23 cellular contexts compared by ENCODE assay signal in the genomic region with DNA sequence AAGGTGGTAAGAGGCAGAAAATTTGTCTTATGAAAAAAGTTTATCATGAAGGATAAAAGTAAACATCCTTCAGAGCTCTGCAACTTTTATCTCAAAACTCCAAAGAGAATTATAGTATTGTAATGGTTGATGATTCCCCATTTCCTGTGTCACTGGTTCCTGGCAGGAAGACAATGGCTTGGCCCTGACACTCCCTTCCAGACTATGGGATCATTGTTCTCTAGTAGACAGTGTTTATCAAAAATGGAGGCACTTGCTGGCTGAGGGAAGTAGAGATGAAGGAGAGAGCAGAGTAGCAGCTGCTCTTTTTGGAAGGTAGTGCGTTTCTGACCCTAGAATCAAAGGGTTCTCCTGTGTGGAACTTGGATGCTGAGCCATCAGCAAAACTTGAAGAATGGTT.
DNase-seq lines count a peak whose midpoint lies in the region; ATAC-seq and TF ChIP-seq lines count a peak whose summit lies in the region.
"Had no signal": no experiment of that assay in that cellular context is flagged by ENCODE, and none has a peak within 500 bp of the region (broad histone marks: within the 10 kb centered on the region; RNA-seq: fewer than 3 reads in every experiment).

No MANE protein-coding gene starts in this region.

- no peak for TF ChIP-seq CTCF in neural progenitor cell (IDR thresholded peaks at IDR 0.05)

- DNase-seq in NCI-H69 (lab: John Stamatoyannopoulos, UW) (peak; percentile 17), left lobe of liver (ENCODE audit: low spot score) (no peak), substantia nigra (lab: John Stamatoyannopoulos, UW) (peak in 37 of 49 donors; percentile 7 to 74 (median 44)), neural progenitor cell (ENCODE audit: low spot score) (no peak), SW 1271 (lab: John Stamatoyannopoulos, UW) (no peak), D341Med (ENCODE audit: low spot score) (no peak)
- DNase-seq: activated naive CD8-positive, alpha-beta T cell treated with anti-CD3 and anti-CD28 coated beads, Interleukin-2, amount 10 ng/mL, durations not matched to agents 7 days and 5 days; activated T-cell treated with anti-CD3 and anti-CD28 coated beads, Interleukin-2, amount 50 U/mL, for 72 hours; AML-193; effector memory CD4-positive, alpha-beta T cell; esophagus squamous epithelium; GF-D8; heart right ventricle; KBM-7; NCI-H1048; NCI-H524; SJCRH30; T-helper 2 cell; uterus had no signal

- H3K9me3 ChIP-seq in neural progenitor cell (ENCODE audit: low read depth): no peaks in the 10 kb centered on the region
- H3K9me3 ChIP-seq: esophagus squamous epithelium, heart right ventricle, SJCRH30, uterus had no signal

- H2AFZ ChIP-seq in neural progenitor cell (replicated peaks): no peak overlapping the region

- H3K4me1 Mint-ChIP-seq in neural progenitor cell: no peaks in the 10 kb centered on the region
- H3K4me1 Mint-ChIP-seq: activated naive CD8-positive, alpha-beta T cell treated with anti-CD3 and anti-CD28 coated beads, Interleukin-2, amount 10 ng/mL, durations not matched to agents 7 days and 5 days had no signal

- H3K27ac ChIP-seq in cingulate gyrus (ENCODE audit: low read depth, low read length) (peak overlapping the region; percentile 33), substantia nigra (ENCODE audit: low read depth, low read length, poor library complexity, severe bottlenecking) (peak overlapping the region; percentile 65), neural progenitor cell (no peak overlapping the region)
- H3K27ac ChIP-seq: esophagus squamous epithelium, heart right ventricle, SJCRH30, uterus had no signal

- no peak overlapping the region for H3K4me3 ChIP-seq in neural progenitor cell
- H3K4me3 ChIP-seq: esophagus squamous epithelium, GM12878, heart right ventricle, SJCRH30, uterus had no signal

- no peak overlapping the region for H3K4me2 ChIP-seq in neural progenitor cell

- H3K27me3 ChIP-seq in neural progenitor cell: no peaks in the 10 kb centered on the region
- H3K27me3 ChIP-seq: esophagus squamous epithelium, heart right ventricle, SJCRH30, uterus had no signal

- peak; percentile 34 for ATAC-seq in left lobe of liver
- ATAC-seq: activated T-cell treated with anti-CD3 and anti-CD28 coated beads, Interleukin-2, amount 50 U/mL, for 72 hours; GM12878; WTC11 had no signal

- no peaks in the 10 kb centered on the region for H3K4me1 ChIP-seq in neural progenitor cell
- H3K4me1 ChIP-seq: esophagus squamous epithelium, SJCRH30, uterus had no signal

- no peaks in the 10 kb centered on the region for H3K9me3 Mint-ChIP-seq in neural progenitor cell
- H3K9me3 Mint-ChIP-seq: mesothelial cell of epicardium had no signal

- H3K27me3 Mint-ChIP-seq in neural progenitor cell (ENCODE audit: insufficient read depth, low read depth): no peaks in the 10 kb centered on the region

- H3K36me3 ChIP-seq in neural progenitor cell: no peaks in the 10 kb centered on the region
- H3K36me3 ChIP-seq: esophagus squamous epithelium, heart right ventricle, SJCRH30, uterus had no signal

- H3F3A ChIP-seq in neural progenitor cell (ENCODE audit: low read depth): no peaks in the 10 kb centered on the region

- no peak overlapping the region for H3K4me3 Mint-ChIP-seq in neural progenitor cell
- H3K4me3 Mint-ChIP-seq: activated naive CD8-positive, alpha-beta T cell treated with anti-CD3 and anti-CD28 coated beads, Interleukin-2, amount 10 ng/mL, durations not matched to agents 7 days and 5 days; activated T-cell treated with anti-CD3 and anti-CD28 coated beads, Interleukin-2, amount 50 U/mL, for 72 hours; mesothelial cell of epicardium; WTC11 had no signal

- H3K79me2 ChIP-seq in neural progenitor cell (ENCODE audit: low read depth): no peaks in the 10 kb centered on the region

- H3K36me3 Mint-ChIP-seq in neural progenitor cell: no peaks in the 10 kb centered on the region
- H3K36me3 Mint-ChIP-seq: mesothelial cell of epicardium, WTC11 had no signal

- no peaks in the 10 kb centered on the region for H4K20me1 ChIP-seq in neural progenitor cell (ENCODE audit: low read depth)

- no peak overlapping the region for H3K9ac ChIP-seq in neural progenitor cell

- no peak overlapping the region for H3K27ac Mint-ChIP-seq in neural progenitor cell
- H3K27ac Mint-ChIP-seq: activated naive CD8-positive, alpha-beta T cell treated with anti-CD3 and anti-CD28 coated beads, Interleukin-2, amount 10 ng/mL, durations not matched to agents 7 days and 5 days; activated T-cell treated with anti-CD3 and anti-CD28 coated beads, Interleukin-2, amount 50 U/mL, for 72 hours; mesothelial cell of epicardium; WTC11 had no signal

Comparison
In these comparisons a context has a peak if more than half of its experiments do, and no peak if none do; other contexts are left out.
1. DNase-seq: peak in NCI-H69 (single experiment) and substantia nigra (37 of 49); none in left lobe of liver (single experiment), neural progenitor cell (single experiment), SW 1271 (0 of 2) and D341Med (single experiment).